In the genomic region with DNA sequence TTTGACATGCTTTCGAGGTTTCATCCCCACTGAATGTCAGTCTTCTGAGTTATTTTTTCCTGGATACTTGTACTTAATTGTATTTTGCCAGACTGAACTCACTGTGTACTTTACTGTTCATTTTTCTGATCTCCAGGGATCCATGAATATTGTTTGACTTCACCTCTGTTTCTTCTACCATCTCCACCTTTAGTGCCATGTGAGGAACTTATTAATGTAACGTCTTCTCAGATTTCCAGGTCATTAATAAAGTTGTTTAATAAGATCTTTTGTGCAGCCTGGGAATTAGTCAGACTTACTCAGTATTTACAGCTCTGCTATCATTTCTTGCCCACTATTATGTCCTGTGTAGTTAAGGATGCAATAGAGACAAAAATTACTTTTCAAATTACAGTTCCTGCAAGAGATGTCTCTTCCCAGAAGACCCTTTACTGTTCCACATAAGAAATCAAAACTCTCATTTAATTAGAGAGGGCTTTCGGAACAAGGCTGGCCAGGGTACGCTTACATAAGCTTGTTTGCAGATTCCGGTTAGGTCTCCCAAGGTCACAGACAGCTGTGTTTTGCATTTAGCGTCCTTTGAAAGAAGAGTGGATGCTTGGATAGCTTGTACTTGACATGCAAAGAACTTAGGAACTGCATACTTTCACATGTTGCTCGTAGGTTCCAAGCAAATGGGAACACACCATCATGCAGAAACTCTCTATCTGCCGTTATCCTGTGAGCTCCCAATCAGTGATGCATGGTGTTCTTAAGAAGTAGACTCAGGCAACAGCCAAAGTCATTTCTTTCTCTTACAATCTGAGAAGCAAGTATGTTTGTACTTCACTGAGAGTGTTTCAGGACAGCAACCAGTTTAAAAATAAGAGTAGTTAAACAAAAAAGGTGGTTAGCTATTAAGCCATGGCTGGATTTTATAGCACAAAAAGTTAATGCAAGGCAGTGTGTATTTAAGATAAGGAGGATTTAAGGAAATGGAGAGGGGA, we compare ENCODE assay signal across 13 cellular contexts. TPM values are rescaled to one million over a fixed set of nuclear protein-coding genes. Genes with fewer than 3 reads are reported as not detected.
DNase-seq lines count a peak whose midpoint lies in the region; ATAC-seq, FAIRE-seq and TF ChIP-seq lines count a peak whose summit lies in the region.
"Had no signal": no experiment of that assay in that cellular context is flagged by ENCODE, and none has a peak within 500 bp of the region (broad histone marks: within the 10 kb centered on the region; RNA-seq: fewer than 3 reads in every experiment).

No MANE protein-coding gene starts in this region.

- TF ChIP-seq POLR2A in K562 (conservative IDR thresholded peaks at IDR 0.05), result no peak

- TF ChIP-seq CTCF in K562 (IDR thresholded peaks at IDR 0.05 in 2 of 3, conservative IDR thresholded peaks at IDR 0.05 in 1 of 3; ENCODE audit: insufficient read depth in 2 of 3, low read depth in 1 of 3, low read length in 3 of 3), result no peak
- TF ChIP-seq CTCF in psoas muscle (IDR thresholded peaks at IDR 0.05), result no peak
- no peak for TF ChIP-seq CTCF in Calu3 (IDR thresholded peaks at IDR 0.05; ENCODE audit: unreplicated experiment)

- H4K20me1 ChIP-seq in K562 (replicated peaks; ENCODE audit: control insufficient read depth, insufficient read depth, low read length), result no peaks in the 10 kb centered on the region

- no peak overlapping the region; a peak in 1 of 4 replicates for H3K9ac ChIP-seq in K562 (ENCODE audit: insufficient read depth in 1 of 2, low read depth in 2 of 2, low read length in 2 of 2)

- H3K9me3 ChIP-seq in K562 (replicated peaks; ENCODE audit: control insufficient read depth, insufficient read depth, low read depth, low read length), result no peaks in the 10 kb centered on the region
- no peaks in the 10 kb centered on the region for H3K9me3 ChIP-seq in psoas muscle

- H2AFZ ChIP-seq in K562 (ENCODE audit: low read depth, low read length), result no peak overlapping the region

- WGBS in K562 (ENCODE audit: insufficient coverage, low coverage, missing lambda C conversion rate), result 44% methylated on average over 5 of the region's 8 CpGs
- WGBS in psoas muscle, 3 donors, result 19 to 30% (median 24%) methylated on average over 8 of the region's 8 CpGs

- POLR2A ChIA-PET in K562 (lab: Yijun Ruan, JAX), result interaction anchor here (1.6 kb wide), 1 partner anchor 12 kb away, joined by 3 read pairs; no protein-coding TSS in a partner anchor

- peak; percentile 61 for FAIRE-seq in K562 (lab: Jason Lieb, UNC)

- no peaks in the 10 kb centered on the region for H3K9me3 Mint-ChIP-seq in Calu3 (ENCODE audit: low read depth, unreplicated experiment)
- H3K9me3 Mint-ChIP-seq: stimulated activated effector memory CD8-positive, alpha-beta T cell treated with anti-CD3 and anti-CD28 coated beads, Interleukin-12 subunit alpha, Interleukin-12 subunit beta, amount 100 ng/mL, for 72 hours had no signal

- no peak overlapping the region for H3K27ac Mint-ChIP-seq in Calu3 (ENCODE audit: unreplicated experiment)
- H3K27ac Mint-ChIP-seq: B cell; stimulated activated effector memory CD8-positive, alpha-beta T cell treated with anti-CD3 and anti-CD28 coated beads, Interleukin-12 subunit alpha, Interleukin-12 subunit beta, amount 100 ng/mL, for 72 hours had no signal

- H3K36me3 ChIP-seq in K562 (ENCODE audit: control insufficient read depth, insufficient read depth, low read length), result no peaks in the 10 kb centered on the region
- H3K36me3 ChIP-seq in psoas muscle (ENCODE audit: insufficient read depth in 1 of 2, low read depth in 1 of 2), result peaks cover 0 to 17% of the 10 kb centered on the region in 2 donors

- no peaks in the 10 kb centered on the region for H3K27me3 ChIP-seq in K562 (ENCODE audit: control insufficient read depth in 2 of 2, insufficient read depth in 2 of 2, low read length in 2 of 2)
- no peaks in the 10 kb centered on the region for H3K27me3 ChIP-seq in psoas muscle (ENCODE audit: insufficient read depth in 3 of 3, low read length in 2 of 3)

- H3K27ac ChIP-seq in K562 (ENCODE audit: extremely low read depth, low read depth, low read length) (peak overlapping the region; percentile 13; the same call in 1 of the 3 replicates), psoas muscle (peak overlapping the region; percentile 46)

- no peak overlapping the region for H3K4me3 Mint-ChIP-seq in Calu3 (ENCODE audit: low read depth, unreplicated experiment)
- H3K4me3 Mint-ChIP-seq: B cell; stimulated activated effector memory CD8-positive, alpha-beta T cell treated with anti-CD3 and anti-CD28 coated beads, Interleukin-12 subunit alpha, Interleukin-12 subunit beta, amount 100 ng/mL, for 72 hours had no signal

- no peaks in the 10 kb centered on the region for H3K27me3 Mint-ChIP-seq in Calu3 (ENCODE audit: unreplicated experiment)
- H3K27me3 Mint-ChIP-seq: B cell had no signal

- no peak for TF ChIP-seq RAD21 in K562 (CRISPR knock-in tag; conservative IDR thresholded peaks at IDR 0.05 in 1 of 2, IDR thresholded peaks at IDR 0.05 in 1 of 2)

- no peaks in the 10 kb centered on the region for H3K9me1 ChIP-seq in K562 (ENCODE audit: control insufficient read depth, insufficient read depth, low read length)

- in situ Hi-C loops in K562 (cut with MboI), result loop anchor here (10.0 kb wide), 1 partner anchor 178 kb away; no protein-coding TSS in a partner anchor

- no peak overlapping the region; the same call in 1 of the 2 replicates for H3K4me2 ChIP-seq in K562 (ENCODE audit: insufficient read depth, low read length)

- H3K4me1 ChIP-seq in K562 (replicated peaks in 1 of 2; ENCODE audit: control insufficient read depth in 2 of 2, insufficient read depth in 2 of 2, low read length in 2 of 2), result peaks cover 3 to 42% of the 10 kb centered on the region in 2 experiments; a peak in 4 of 5 replicates
- H3K4me1 ChIP-seq in psoas muscle, result peaks cover 48% of the 10 kb centered on the region

- CTCF ChIA-PET in K562 (lab: Yijun Ruan, JAX; ENCODE audit: low intra/inter-chr PET ratio), result interaction anchor here (0.6 kb wide), 1 partner anchor 264 kb away, joined by 6 read pairs; no protein-coding TSS in a partner anchor
- CTCF ChIA-PET in Calu3 (lab: Charles Lee), result interaction anchor here (1.5 kb wide), 1 partner anchor 177 kb away, joined by 4 read pairs; no protein-coding TSS in a partner anchor

- intact Hi-C loops in K562 (cut with micrococcal nuclease), result no loop called here
- intact Hi-C loops in psoas muscle (cut with DNase I), result loop anchor here (2.0 to 5.0 kb wide), 2 partner anchors 14 to 175 kb away; no protein-coding TSS in a partner anchor
- intact Hi-C loops in Calu3 (cut with micrococcal nuclease; ENCODE audit: unreplicated experiment), result no loop called here

- H3K36me3 Mint-ChIP-seq in Calu3 (ENCODE audit: insufficient read depth, unreplicated experiment), result peaks cover 8% of the 10 kb centered on the region
- H3K36me3 Mint-ChIP-seq: stimulated activated effector memory CD8-positive, alpha-beta T cell treated with anti-CD3 and anti-CD28 coated beads, Interleukin-12 subunit alpha, Interleukin-12 subunit beta, amount 100 ng/mL, for 72 hours had no signal

- no peak for TF ChIP-seq EP300 in K562 (IDR thresholded peaks at IDR 0.05; ENCODE audit: low read length)

- DNase-seq in NCI-H82 treated with DMSO at 0.1 percent for 48 hours (lab: John Stamatoyannopoulos, UW; ENCODE audit: unreplicated experiment) (peak; percentile 56), K562 (ENCODE audit: extremely low read depth in 1 of 4, low spot score in 3 of 4) (no peak), left kidney (ENCODE audit: low read depth, low spot score) (peak; percentile 39), psoas muscle (no peak), Ammon's horn (ENCODE audit: low spot score) (no peak), Calu3 (no peak)
- DNase-seq: activated CD4-positive, alpha-beta T cell treated with anti-CD3 and anti-CD28 coated beads for 1 hour; DMS153; stimulated activated CD4-positive, alpha-beta T cell treated with anti-CD3 and anti-CD28 coated beads, Interleukin-2, amount 100 ng/mL, for 48 hours had no signal

- H3K4me3 ChIP-seq in K562 (no peak overlapping the region), psoas muscle (no peak overlapping the region)

- H3K4me1 Mint-ChIP-seq in Calu3 (ENCODE audit: low read depth, unreplicated experiment), result peaks cover 32% of the 10 kb centered on the region

- no TSS peak for BruUV-seq in K562 (replicated peaks; lab: Mats Ljungman, UMichigan)
- BruUV-seq in Calu3 (replicated peaks; lab: Mats Ljungman, UMichigan), result no TSS peak

- H3K79me2 ChIP-seq in K562 (ENCODE audit: control insufficient read depth, insufficient read depth, low read length), result no peaks in the 10 kb centered on the region

- ATAC-seq in K562, result no peak
- ATAC-seq in psoas muscle, result peak in 1 of 4 donors; percentile 37
- ATAC-seq in GM19395 (IDR thresholded peaks at IDR 0.05; ENCODE audit: unreplicated experiment), result no peak
- no peak for ATAC-seq in HG03097 (IDR thresholded peaks at IDR 0.05; ENCODE audit: low FRiP score, unreplicated experiment)
- ATAC-seq: stimulated activated effector memory CD8-positive, alpha-beta T cell treated with anti-CD3 and anti-CD28 coated beads, Interleukin-12 subunit alpha, Interleukin-12 subunit beta, amount 100 ng/mL, for 72 hours had no signal

TF ChIP-seq in K562, 482 proteins besides CTCF, POLR2A, EP300 and RAD21:
- TF ChIP-seq DNMT1 (IDR thresholded peaks at IDR 0.05) (no peak), ZNF766 (CRISPR knock-in tag; conservative IDR thresholded peaks at IDR 0.05) (0 out of 2 replicates have a peak, but pooled peaks have one; percentile 45)

RNA-seq across cellular contexts. Expression of a gene that starts 37.5 kb away (rescaled TPM):
- total RNA-seq in K562 (2011; cell fraction: chromatin; rRNA removed; ENCODE audit: low replicate concordance), result 1.0 and 4.2 TPM in 2 replicates
- 0.92 and 1.0 TPM in 2 replicates for total RNA-seq in K562 (2011; cell fraction: nucleolus; rRNA removed)
- total RNA-seq in K562 (2011; cell fraction: nucleoplasm; rRNA removed), result 0.76 and 2.8 TPM in 2 replicates
- total RNA-seq in K562 (2014; rRNA removed) (0.73 and 0.94 TPM in 2 replicates), K562 (2014; rRNA removed; fragmentation: Illumina TruSeq; extraction: Trizol) (1.5 and 2.1 TPM in 2 replicates), K562 (2015; rRNA removed; fragmentation: Illumina TruSeq; extraction: Trizol) (1.1 and 1.7 TPM in 2 replicates), K562 (2021) (1.6 TPM in 2 replicates), psoas muscle (100 to 1,000 TPM in 3 of 4 donors, 10 to 100 TPM in 1; 78.5 to 274 (median 138) TPM), Calu3 (2022) (2.4 and 5.2 TPM in 2 replicates)
- polyA plus RNA-seq in K562 (2011; rRNA removed) (2.1 and 2.7 TPM in 2 replicates), K562 (2014; fragmentation: Illumina TruSeq; extraction: Trizol) (1.9 and 2.0 TPM in 2 replicates), K562 (2014; fragmentation: Nextera tagmentation; extraction: Ambion mirVana) (under 1 TPM; 0.50 to 0.63 TPM), K562 (2014; rRNA removed) (0.91 and 1.8 TPM in 2 replicates), psoas muscle (10 to 100 TPM in 2 of 3 donors, 1 to 10 TPM in 1; 9.2 to 28.0 (median 15.5) TPM)
- polyA plus RNA-seq in K562 (2011; cell fraction: cytosol; rRNA removed), result 0.88 and 2.6 TPM in 2 replicates
- polyA plus RNA-seq in K562 (2011; cell fraction: nucleus; rRNA removed), result 3.6 and 4.1 TPM in 2 replicates
- polyA plus RNA-seq in K562 (2012), result 1.5 and 2.8 TPM in 2 replicates
- 4.2 and 4.9 TPM in 2 replicates for polyA minus RNA-seq in K562 (2011; rRNA and poly(A)+ RNA removed)
- 1.1 and 2.4 TPM in 2 replicates for polyA minus RNA-seq in K562 (2011; cell fraction: cytosol; rRNA and poly(A)+ RNA removed)
- 0.94 and 4.8 TPM in 2 replicates for polyA minus RNA-seq in K562 (2011; cell fraction: nucleus; rRNA and poly(A)+ RNA removed)

Comparison
In these comparisons a context has a peak if more than half of its experiments do, and no peak if none do; other contexts are left out.
1. DNase-seq: peak in NCI-H82 treated with DMSO at 0.1 percent for 48 hours (single experiment) and left kidney (single experiment); none in K562 (0 of 4), psoas muscle (0 of 2), Ammon's horn (single experiment) and Calu3 (single experiment).
2. RNA of a gene that starts 37.5 kb away (total RNA-seq): 78.5 to 274 TPM in psoas muscle; 2.4 to 5.2 TPM in Calu3 and 0.73 to 4.2 TPM in K562; every median in the first group is over 10 times any median in the second.
3. intact Hi-C loops: an anchor here in psoas muscle (2.0 to 5.0 kb wide); none called in K562 and Calu3.